8 cellular contexts compared by ENCODE assay signal in the genomic region with DNA sequence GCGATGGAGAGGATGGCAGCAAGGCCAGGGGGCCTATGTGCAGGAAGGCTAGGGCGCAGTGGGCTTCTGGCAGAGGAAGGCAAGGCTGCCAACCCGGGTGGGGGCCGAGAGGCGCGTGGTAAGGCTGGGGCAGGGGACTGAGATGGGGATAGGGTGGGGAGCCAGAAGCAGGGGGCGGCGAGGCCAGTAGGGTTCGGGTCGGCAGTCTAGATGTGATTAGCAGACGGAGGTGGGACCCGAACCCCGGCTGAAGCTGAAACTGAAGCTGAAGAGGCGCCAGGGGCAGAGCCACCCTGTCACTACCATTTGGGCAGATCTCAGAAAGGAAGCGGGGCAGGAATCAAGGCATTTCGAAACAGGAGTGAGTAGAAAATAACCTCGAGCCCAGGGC. TPM values are rescaled to one million over a fixed set of nuclear protein-coding genes. Genes with fewer than 3 reads are reported as not detected.
DNase-seq lines count a peak whose midpoint lies in the region; ATAC-seq and TF ChIP-seq lines count a peak whose summit lies in the region.

No MANE protein-coding gene starts in this region.

- peaks cover 5% of the 10 kb centered on the region for H3K27me3 Mint-ChIP-seq in endothelial cell (ENCODE audit: unreplicated experiment)

- peaks cover 12% of the 10 kb centered on the region for H3K4me1 Mint-ChIP-seq in endothelial cell (ENCODE audit: unreplicated experiment)

- no peaks in the 10 kb centered on the region for H3K9me3 Mint-ChIP-seq in endothelial cell (ENCODE audit: unreplicated experiment)

- peak overlapping the region; percentile 85 for H3K27ac Mint-ChIP-seq in endothelial cell (ENCODE audit: unreplicated experiment)

- H3K4me3 Mint-ChIP-seq in endothelial cell (ENCODE audit: unreplicated experiment): peak overlapping the region; percentile 89

- H3K4me3 ChIP-seq in HUES48 (ENCODE audit: low read depth, low read length) (peak overlapping the region; percentile 74), muscle layer of colon (ENCODE audit: low read depth in 1 of 2, low read length in 2 of 2) (peak overlapping the region; percentile 84 to 94), stomach (peak overlapping the region; percentile 80 to 95 (median 90))

- H3K27me3 ChIP-seq in HUES48 (ENCODE audit: control insufficient read depth, insufficient read depth, low read length) (0 out of 2 replicates have a peak, but pooled peaks cover 4% of the 10 kb centered on the region), muscle layer of colon (ENCODE audit: control insufficient read depth in 1 of 2, insufficient read depth in 2 of 2, low read length in 2 of 2) (no peaks in the 10 kb centered on the region), stomach (no peaks in the 10 kb centered on the region)

- no peak for TF ChIP-seq POLR2A in stomach (IDR thresholded peaks at IDR 0.05)

- H3K36me3 ChIP-seq in HUES48 (ENCODE audit: control insufficient read depth, insufficient read depth, low read length): no peaks in the 10 kb centered on the region
- no peaks in the 10 kb centered on the region for H3K36me3 ChIP-seq in muscle layer of colon (ENCODE audit: insufficient read depth, low read length)
- no peaks in the 10 kb centered on the region for H3K36me3 ChIP-seq in stomach

- TF ChIP-seq CTCF in endothelial cell (IDR thresholded peaks at IDR 0.05; ENCODE audit: unreplicated experiment) (no peak), stomach (IDR thresholded peaks at IDR 0.05) (no peak)

- 0 to 3% (median 2%) methylated on average over 17 of the region's 17 CpGs for WGBS in stomach, 5 donors

- no peaks in the 10 kb centered on the region for H3K9me3 ChIP-seq in HUES48 (ENCODE audit: control insufficient read depth, insufficient read depth, low read length)
- no peaks in the 10 kb centered on the region for H3K9me3 ChIP-seq in muscle layer of colon (ENCODE audit: low read length)
- no peaks in the 10 kb centered on the region for H3K9me3 ChIP-seq in stomach

- H3K27ac ChIP-seq in HUES48 (ENCODE audit: low read depth, low read length) (peak overlapping the region; percentile 81), muscle layer of colon (ENCODE audit: low read depth, low read length) (peak overlapping the region; percentile 91), stomach (peak overlapping the region; percentile 80 to 90 (median 87))

- H3K9ac ChIP-seq in HUES48 (ENCODE audit: low read depth, low read length): peak overlapping the region; percentile 71; the same call in 1 of the 2 replicates
- H3K9ac ChIP-seq in muscle layer of colon (ENCODE audit: low read length): peak overlapping the region; percentile 8

- H3K36me3 Mint-ChIP-seq in endothelial cell (ENCODE audit: low read depth, unreplicated experiment): no peaks in the 10 kb centered on the region

- intact Hi-C loops in stomach (cut with DNase I; ENCODE audit: low total_unique reads): no loop called here

- no peak for TF ChIP-seq EP300 in stomach (IDR thresholded peaks at IDR 0.05)

- H3K4me1 ChIP-seq in HUES48 (ENCODE audit: control insufficient read depth, insufficient read depth, low read length): peaks cover 14% of the 10 kb centered on the region
- peaks cover 12% of the 10 kb centered on the region for H3K4me1 ChIP-seq in muscle layer of colon (ENCODE audit: insufficient read depth, low read length)
- peaks cover 0 to 35% (median 23%) of the 10 kb centered on the region in 4 donors for H3K4me1 ChIP-seq in stomach

- DNase-seq in COR-L47 (lab: John Stamatoyannopoulos, UW): peak; percentile 23
- peak; percentile 43 for DNase-seq in activated CD4-positive, CD25-positive, alpha-beta regulatory T cell treated with anti-CD3 and anti-CD28 coated beads, Interleukin-2, amount 50 U/mL, for 72 hours
- peak; percentile 4 for DNase-seq in endothelial cell (ENCODE audit: low spot score)
- DNase-seq in stomach: peak; percentile 25
- no peak for DNase-seq in NCI-H510A treated with DMSO at 0.1 percent for 48 hours (lab: John Stamatoyannopoulos, UW)

- ATAC-seq in GM21360 (IDR thresholded peaks at IDR 0.05; ENCODE audit: unreplicated experiment): peak; percentile 10

RNA-seq across cellular contexts. Expression of a gene that starts 0.5 kb away (rescaled TPM):
- total RNA-seq in endothelial cell (ENCODE audit: unreplicated experiment) (9.9 TPM), stomach (10 to 100 TPM in 2 of 5 donors, 1 to 10 TPM in 3; 1.7 to 15.8 (median 9.1) TPM)
- 1 to 10 TPM; 2.7 to 5.3 (median 4.3) TPM for polyA plus RNA-seq in stomach

RNA-seq across cellular contexts. Expression of a gene that starts 0.8 kb away (rescaled TPM):
- 1.7 TPM for total RNA-seq in endothelial cell (ENCODE audit: unreplicated experiment)
- total RNA-seq in stomach: 1 to 10 TPM in 1 of 5 donors, under 1 TPM in 2, not detected in 2; under 0.01 to 1.4 (median 0.73) TPM
- polyA plus RNA-seq in stomach: under 1 TPM; 0.10 to 0.87 (median 0.31) TPM

RNA-seq across cellular contexts. Expression of a gene that starts 46.9 kb away (rescaled TPM):
- total RNA-seq in endothelial cell (ENCODE audit: unreplicated experiment) (0.49 TPM), stomach (under 1 TPM in 1 of 5 donors, not detected in 4; 0.18 TPM)
- polyA plus RNA-seq in stomach: under 1 TPM in 2 of 3 donors, not detected in 1; 0.08 to 0.46 TPM

RNA-seq across cellular contexts. Expression of a gene that starts 55.5 kb away (rescaled TPM):
- total RNA-seq in endothelial cell (ENCODE audit: unreplicated experiment): 20.0 TPM
- total RNA-seq in stomach: 10 to 100 TPM in 3 of 5 donors, 1 to 10 TPM in 2; 5.8 to 30.9 (median 10.7) TPM
- polyA plus RNA-seq in stomach: 10 to 100 TPM; 25.2 to 39.2 (median 28.6) TPM

RNA-seq across cellular contexts. Expression of a gene that starts 55.7 kb away (rescaled TPM):
- 33.8 TPM for total RNA-seq in endothelial cell (ENCODE audit: unreplicated experiment)
- total RNA-seq in stomach: 10 to 100 TPM in 4 of 5 donors, 1 to 10 TPM in 1; 8.3 to 33.8 (median 17.9) TPM
- polyA plus RNA-seq in stomach: 10 to 100 TPM in 1 of 3 donors, 1 to 10 TPM in 2; 7.3 to 12.1 (median 8.3) TPM
